31 cellular contexts compared by ENCODE assay signal in genomic region chrX:134382821-134383220, GRCh38. TPM values are rescaled to one million over a fixed set of nuclear protein-coding genes. Genes with fewer than 3 reads are reported as not detected.
A peak's percentile ranks its signal among the peaks of the same experiment; 100 is the strongest.
DNase-seq lines count a peak whose midpoint lies in the region; ATAC-seq, FAIRE-seq and TF ChIP-seq lines count a peak whose summit lies in the region.
"Had no signal": no experiment of that assay in that cellular context is flagged by ENCODE, and none has a peak within 500 bp of the region (broad histone marks: within the 10 kb centered on the region; RNA-seq: fewer than 3 reads in every experiment).

No MANE protein-coding gene starts in this region.

- H2BK5ac ChIP-seq in trophoblast cell (ENCODE audit: low read depth, low read length, poor library complexity), result no peak overlapping the region

- TF ChIP-seq CTCF in sigmoid colon (IDR thresholded peaks at IDR 0.05), result no peak

- H3K79me1 ChIP-seq in trophoblast cell (ENCODE audit: low read length), result no peaks in the 10 kb centered on the region

- H2BK12ac ChIP-seq in trophoblast cell (ENCODE audit: low read length), result no peak overlapping the region

- no peak overlapping the region for H3K27ac ChIP-seq in trophoblast cell (ENCODE audit: low read depth, low read length)
- H3K27ac ChIP-seq in sigmoid colon, result no peak overlapping the region
- H3K27ac ChIP-seq: 22Rv1; A549; BLaER1; BLaER1 treated with 17β-estradiol and CSF1 and Interleukin-3, amounts not matched to agents 10 nM and 100 nM; C4-2B had no signal

- H3K4me1 ChIP-seq in trophoblast cell (ENCODE audit: control insufficient read depth in 1 of 2, insufficient read depth in 2 of 2, low read length in 2 of 2) (no peaks in the 10 kb centered on the region), sigmoid colon (no peaks in the 10 kb centered on the region)
- H3K4me1 ChIP-seq: A549, BE2C, BLaER1, Caco-2 had no signal

- H3K36me3 ChIP-seq in trophoblast cell (ENCODE audit: control insufficient read depth in 1 of 2, insufficient read depth in 2 of 2, low read length in 2 of 2) (peaks cover 5 to 8% of the 10 kb centered on the region in 2 experiments), sigmoid colon (no peaks in the 10 kb centered on the region)

- H4K91ac ChIP-seq in trophoblast cell (ENCODE audit: low read depth, low read length), result no peak overlapping the region

- TF ChIP-seq EP300 in sigmoid colon (IDR thresholded peaks at IDR 0.05), result no peak

- H3K9ac ChIP-seq in trophoblast cell (ENCODE audit: low read length), result no peak overlapping the region
- H3K9ac ChIP-seq: BLaER1; BLaER1 treated with 17β-estradiol and CSF1 and Interleukin-3, amounts not matched to agents 10 nM and 100 nM had no signal

- H3K4me3 ChIP-seq in trophoblast cell (ENCODE audit: low read depth, low read length), result no peak overlapping the region
- no peak overlapping the region for H3K4me3 ChIP-seq in sigmoid colon
- H3K4me3 ChIP-seq: A549; BLaER1; BLaER1 treated with 17β-estradiol and CSF1 and Interleukin-3, amounts not matched to agents 10 nM and 100 nM had no signal

- no peak overlapping the region for H2AFZ ChIP-seq in trophoblast cell (ENCODE audit: insufficient read depth, low read length, poor library complexity)

- WGBS in trophoblast cell (ENCODE audit: extremely low coverage, insufficient coverage, insufficient read length), result no CpG with 5 or more reads among the region's 4 CpGs
- 95 to 98% methylated on average over 4 of the region's 4 CpGs for WGBS in sigmoid colon, 2 donors

- no peak overlapping the region for H2AK5ac ChIP-seq in trophoblast cell (ENCODE audit: low read length)

- intact Hi-C loops in sigmoid colon (cut with DNase I), result no loop called here

- H3K79me2 ChIP-seq in trophoblast cell (ENCODE audit: control insufficient read depth, insufficient read depth, low read length, poor library complexity), result no peaks in the 10 kb centered on the region

- no peak overlapping the region for H3K23ac ChIP-seq in trophoblast cell (ENCODE audit: low read length)

- H3K14ac ChIP-seq in trophoblast cell (ENCODE audit: low read length), result no peak overlapping the region

- no peak overlapping the region for H3K4me2 ChIP-seq in trophoblast cell (ENCODE audit: low read length)
- H3K4me2 ChIP-seq: A549; BLaER1; BLaER1 treated with 17β-estradiol and CSF1 and Interleukin-3, amounts not matched to agents 10 nM and 100 nM had no signal

- no peak overlapping the region for H4K8ac ChIP-seq in trophoblast cell (ENCODE audit: low read depth, low read length)

- ATAC-seq in GM21367 (IDR thresholded peaks at IDR 0.05; ENCODE audit: unreplicated experiment), result no peak
- ATAC-seq: A549; CD8-positive, alpha-beta T cell had no signal

- H2BK120ac ChIP-seq in trophoblast cell (ENCODE audit: insufficient read depth, low read length, poor library complexity), result no peak overlapping the region

- H3K9me3 ChIP-seq in trophoblast cell (ENCODE audit: insufficient read depth, low read depth, low read length) (no peaks in the 10 kb centered on the region), sigmoid colon (no peaks in the 10 kb centered on the region)
- H3K9me3 ChIP-seq: A549; BE2C; BLaER1; BLaER1 treated with 17β-estradiol and CSF1 and Interleukin-3, amounts not matched to agents 10 nM and 100 nM; Caco-2 had no signal

- TF ChIP-seq POLR2A in GM12891 (IDR thresholded peaks at IDR 0.05; ENCODE audit: low read depth, low read length), result no peak
- no peak for TF ChIP-seq POLR2A in sigmoid colon (IDR thresholded peaks at IDR 0.05)

- no peak overlapping the region for H4K12ac ChIP-seq in trophoblast cell (ENCODE audit: low read depth, low read length)

- H3K4ac ChIP-seq in trophoblast cell (ENCODE audit: low read depth, low read length), result no peak overlapping the region

- H3K18ac ChIP-seq in trophoblast cell (ENCODE audit: low read length), result no peak overlapping the region

- FAIRE-seq in GM12891 (lab: Jason Lieb, UNC), result peak; percentile 58
- FAIRE-seq: A204.1, D721Med had no signal

- no peak for DNase-seq in GM12891 (ENCODE audit: insufficient read length, low spot score)
- peak; percentile 52 to 82 for DNase-seq in trophoblast cell
- DNase-seq in sigmoid colon, result no peak
- DNase-seq: 8988T; ACHN; AML-193; BE2C; C1 segment of cervical spinal cord; Caco-2; Calu3; CD4-positive, alpha-beta memory T cell; CD4-positive, alpha-beta T cell; CD4-positive, CD25-positive, alpha-beta regulatory T cell; CD8-positive, alpha-beta memory T cell; CD8-positive, alpha-beta T cell; COR-L47; DMS 273 treated with DMSO at 0.1 percent for 48 hours; DMS153; DMS53; DMS79; DMS79 treated with DMSO at 0.1 percent for 48 hours; DND-41; EL had no signal

- H3K27me3 ChIP-seq in trophoblast cell (ENCODE audit: insufficient read depth, low read length), result no peaks in the 10 kb centered on the region
- H3K27me3 ChIP-seq in sigmoid colon, result no peaks in the 10 kb centered on the region
- H3K27me3 ChIP-seq: BE2C had no signal

TF ChIP-seq in GM12891, 5 proteins besides CTCF, POLR2A, EP300 and RAD21:
- TF ChIP-seq TAF1 (IDR thresholded peaks at IDR 0.05; ENCODE audit: low read depth, low read length), result no peak
- TF ChIP-seq POU2F2 (IDR thresholded peaks at IDR 0.05; ENCODE audit: low read depth, low read length), result no peak
- TF ChIP-seq SPI1 (IDR thresholded peaks at IDR 0.05; ENCODE audit: low read depth, low read length), result no peak
- no peak for TF ChIP-seq PAX5 (IDR thresholded peaks at IDR 0.05; ENCODE audit: insufficient read depth, low read length, severe bottlenecking)
- no peak for TF ChIP-seq POLR2AphosphoS5 (IDR thresholded peaks at IDR 0.05; ENCODE audit: low read depth, low read length)

RNA-seq across cellular contexts. Expression of gene PHF6, which starts 9.7 kb away (rescaled TPM):
- polyA plus RNA-seq in GM12891 (2012; ENCODE audit: low read depth, missing spikeins), result 15.4 TPM
- polyA plus RNA-seq in trophoblast cell (2013), result 18.8 and 19.7 TPM in 2 replicates
- total RNA-seq in sigmoid colon, result 10 to 100 TPM in 2 of 4 donors, 1 to 10 TPM in 2; 8.8 to 13.2 (median 10.8) TPM
- polyA plus RNA-seq in sigmoid colon, result 1 to 10 TPM; 4.8 to 7.6 (median 7.4) TPM

Comparison
In these comparisons a context has a peak if more than half of its experiments do, and no peak if none do; other contexts are left out.
1. DNase-seq: peak in trophoblast cell (2 of 2); none in GM12891 (single experiment) and sigmoid colon (single experiment).